In the genomic region with DNA sequence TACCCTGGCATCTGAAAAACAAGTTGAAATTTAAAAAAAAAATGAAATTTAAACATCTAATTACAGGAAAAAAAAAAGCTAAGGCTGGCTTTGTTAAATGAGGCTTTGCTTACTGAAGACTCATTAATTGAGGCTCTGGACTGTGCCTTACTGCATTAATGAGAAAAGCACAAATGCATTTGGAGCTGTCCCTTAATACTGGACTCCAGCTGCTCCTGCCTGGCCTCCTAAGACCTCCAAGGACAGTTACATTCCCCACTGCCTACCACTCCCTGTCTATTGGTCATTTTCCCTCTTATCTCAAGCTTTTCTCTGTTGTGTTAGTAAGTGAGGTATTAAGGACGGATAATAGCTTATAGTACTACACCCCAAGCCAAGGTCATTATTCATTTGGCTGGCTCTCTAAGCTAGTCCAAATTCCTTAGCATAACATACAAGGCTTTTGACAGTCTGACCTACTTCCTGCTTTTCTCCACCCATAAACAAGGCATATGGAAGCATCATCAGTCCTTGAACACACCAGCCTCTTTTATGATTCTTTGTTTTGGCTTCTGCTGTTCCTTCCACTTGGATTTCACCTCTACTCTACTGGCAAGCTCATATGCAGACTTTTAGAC, we compare ENCODE assay signal across 15 cellular contexts.
DNase-seq lines count a peak whose midpoint lies in the region; ATAC-seq and TF ChIP-seq lines count a peak whose summit lies in the region.
"Had no signal": no experiment of that assay in that cellular context is flagged by ENCODE, and none has a peak within 500 bp of the region (broad histone marks: within the 10 kb centered on the region; RNA-seq: fewer than 3 reads in every experiment).

No MANE protein-coding gene starts in this region.

- DNase-seq in Daoy (ENCODE audit: low read depth) (peak; percentile 9), astrocyte of the hippocampus (ENCODE audit: low read depth, low spot score) (peak; percentile 43), left cardiac atrium (no peak), retina (peak; percentile 33), psoas muscle (no peak), GM13977 (ENCODE audit: low spot score) (no peak)
- no peak for DNase-seq in stimulated activated naive CD4-positive, alpha-beta T cell (lab: John Stamatoyannopoulos, UW)
- DNase-seq in activated CD4-positive, alpha-beta T cell treated with anti-CD3 and anti-CD28 coated beads for 36 hours = no peak
- DNase-seq: foreskin melanocyte; NCI-H1105; NCI-H446 treated with DMSO at 0.1 percent for 48 hours; nephron progenitor cell; stimulated activated CD4-positive, alpha-beta T cell treated with anti-CD3 and anti-CD28 coated beads, Interleukin-12 subunit alpha, Interleukin-12 subunit beta, amount 100 ng/mL, for 4 hours had no signal

- no peaks in the 10 kb centered on the region for H3K36me3 Mint-ChIP-seq in activated CD4-positive, alpha-beta T cell treated with anti-CD3 and anti-CD28 coated beads for 36 hours (ENCODE audit: low read depth)
- H3K36me3 Mint-ChIP-seq: activated naive CD4-positive, alpha-beta T cell treated with anti-CD3 and anti-CD28 coated beads, Interleukin-2, amount 50 U/mL, for 72 hours had no signal

- no peaks in the 10 kb centered on the region for H3K9me3 ChIP-seq in psoas muscle

- intact Hi-C loops in left cardiac atrium (cut with DNase I) (no loop called here), psoas muscle (cut with DNase I) (no loop called here)
- intact Hi-C loops in activated CD4-positive, alpha-beta T cell treated with anti-CD3 and anti-CD28 coated beads for 36 hours (cut with DNase I, micrococcal nuclease) = no loop called here

- H3K4me3 Mint-ChIP-seq in activated CD4-positive, alpha-beta T cell treated with anti-CD3 and anti-CD28 coated beads for 36 hours = no peak overlapping the region
- H3K4me3 Mint-ChIP-seq: nephron progenitor cell had no signal

- no peak overlapping the region for H3K27ac ChIP-seq in psoas muscle

- CTCF ChIA-PET in activated CD4-positive, alpha-beta T cell treated with anti-CD3 and anti-CD28 coated beads for 36 hours (lab: Charles Lee) = interaction anchor here (1.7 kb wide), 1 partner anchor 15 kb away, joined by 4 read pairs; no protein-coding TSS in a partner anchor

- no peaks in the 10 kb centered on the region for H3K27me3 ChIP-seq in psoas muscle (ENCODE audit: insufficient read depth in 3 of 3, low read length in 2 of 3)

- ATAC-seq in left cardiac atrium (peak; percentile 44 to 93), psoas muscle (no peak)
- ATAC-seq in activated CD4-positive, alpha-beta T cell treated with anti-CD3 and anti-CD28 coated beads for 36 hours = no peak
- ATAC-seq: activated naive CD4-positive, alpha-beta T cell treated with anti-CD3 and anti-CD28 coated beads, Interleukin-2, amount 50 U/mL, for 72 hours had no signal

- H3K36me3 ChIP-seq in psoas muscle (ENCODE audit: insufficient read depth in 1 of 2, low read depth in 1 of 2) = no peaks in the 10 kb centered on the region

- in situ Hi-C loops in GM13977 (cut with MboI; ENCODE audit: low pct_unique_long_range_greater_than_20kb, low sequenced_read_pairs, unreplicated experiment) = no loop called here

- H3K4me1 Mint-ChIP-seq in activated CD4-positive, alpha-beta T cell treated with anti-CD3 and anti-CD28 coated beads for 36 hours = peaks cover 3% of the 10 kb centered on the region
- H3K4me1 Mint-ChIP-seq: nephron progenitor cell had no signal

- no peak overlapping the region for H3K4me3 ChIP-seq in psoas muscle
- H3K4me3 ChIP-seq: coronary artery had no signal

- no peak overlapping the region for H3K27ac Mint-ChIP-seq in activated CD4-positive, alpha-beta T cell treated with anti-CD3 and anti-CD28 coated beads for 36 hours
- H3K27ac Mint-ChIP-seq: activated naive CD4-positive, alpha-beta T cell treated with anti-CD3 and anti-CD28 coated beads, Interleukin-2, amount 50 U/mL, for 72 hours; nephron progenitor cell had no signal

- no peaks in the 10 kb centered on the region for H3K9me3 Mint-ChIP-seq in activated CD4-positive, alpha-beta T cell treated with anti-CD3 and anti-CD28 coated beads for 36 hours (ENCODE audit: low read depth)
- H3K9me3 Mint-ChIP-seq: activated naive CD4-positive, alpha-beta T cell treated with anti-CD3 and anti-CD28 coated beads, Interleukin-2, amount 50 U/mL, for 72 hours had no signal

- POLR2A ChIA-PET in activated CD4-positive, alpha-beta T cell treated with anti-CD3 and anti-CD28 coated beads for 36 hours (lab: Charles Lee) = interaction anchor here (0.6 kb wide), 1 partner anchor 261 kb away, joined by 3 read pairs; no protein-coding TSS in a partner anchor

- TF ChIP-seq CTCF in psoas muscle (IDR thresholded peaks at IDR 0.05) (no peak), GM13977 (IDR thresholded peaks at IDR 0.05; ENCODE audit: extremely low read depth, insufficient read depth, missing control alignments) (no peak)

- no peaks in the 10 kb centered on the region for H3K4me1 ChIP-seq in psoas muscle

- 13 to 48% (median 16%) methylated on average over 1 of the region's 1 CpG for WGBS in psoas muscle, 3 donors

- no peaks in the 10 kb centered on the region for H3K27me3 Mint-ChIP-seq in activated CD4-positive, alpha-beta T cell treated with anti-CD3 and anti-CD28 coated beads for 36 hours

Comparison
In these comparisons a context has a peak if more than half of its experiments do, and no peak if none do; other contexts are left out.
1. DNase-seq: peak in Daoy (single experiment), astrocyte of the hippocampus (single experiment) and retina (single experiment); none in left cardiac atrium (single experiment), stimulated activated naive CD4-positive, alpha-beta T cell (0 of 6), psoas muscle (0 of 2), GM13977 (single experiment) and activated CD4-positive, alpha-beta T cell treated with anti-CD3 and anti-CD28 coated beads for 36 hours (single experiment).
2. ATAC-seq: peak in left cardiac atrium (2 of 2); none in psoas muscle (0 of 4) and activated CD4-positive, alpha-beta T cell treated with anti-CD3 and anti-CD28 coated beads for 36 hours (single experiment).